Comparison of ENCODE assay signal across 7 cellular contexts in genomic region chr4:173171098-173171497, GRCh38. TPM values are rescaled to one million over a fixed set of nuclear protein-coding genes. Genes with fewer than 3 reads are reported as not detected.
A peak's percentile ranks its signal among the peaks of the same experiment; 100 is the strongest.
DNase-seq lines count a peak whose midpoint lies in the region; ATAC-seq and TF ChIP-seq lines count a peak whose summit lies in the region.

No MANE protein-coding gene starts in this region.

- TSS peak; percentile 39 for BruUV-seq in Calu3 (replicated peaks; lab: Mats Ljungman, UMichigan)

- TF ChIP-seq CTCF in Calu3 (IDR thresholded peaks at IDR 0.05; ENCODE audit: unreplicated experiment) (no peak), WTC11 (IDR thresholded peaks at IDR 0.05) (no peak)

- POLR2A ChIA-PET in WTC11 (lab: Charles Lee) = interaction anchor here (1.9 kb wide), 1 partner anchor 163 kb away, joined by 6 read pairs; the partner anchor contains the start of gene HMGB2

- DNase-seq in Calu3 (no peak), HuH-7 (ENCODE audit: low spot score) (peak; percentile 78), WTC11 (ENCODE audit: low spot score) (no peak), lung microvascular endothelial cell (ENCODE audit: low read depth in 2 of 2) (peak; percentile 26 to 49), middle frontal gyrus (ENCODE audit: extremely low spot score, low spot score) (no peak)
- no peak for DNase-seq in effector CD8-positive, alpha-beta T cell (lab: John Stamatoyannopoulos, UW)
- DNase-seq in activated CD4-positive, alpha-beta T cell treated with anti-CD3 and anti-CD28 coated beads, Interleukin-2, amount 50 U/mL, for 1 hour = no peak

- H3K4me1 Mint-ChIP-seq in Calu3 (ENCODE audit: low read depth, unreplicated experiment) = peaks cover 38% of the 10 kb centered on the region
- peaks cover 75% of the 10 kb centered on the region for H3K4me1 Mint-ChIP-seq in WTC11

- no peaks in the 10 kb centered on the region for H3K9me3 Mint-ChIP-seq in Calu3 (ENCODE audit: low read depth, unreplicated experiment)
- no peaks in the 10 kb centered on the region for H3K9me3 Mint-ChIP-seq in WTC11

- intact Hi-C loops in Calu3 (cut with micrococcal nuclease; ENCODE audit: unreplicated experiment) = loop anchor here (2.0 to 5.0 kb wide), 5 partner anchors 16 to 144 kb away; no protein-coding TSS in a partner anchor

- H3K4me3 Mint-ChIP-seq in Calu3 (ENCODE audit: low read depth, unreplicated experiment) (peak overlapping the region; percentile 61), WTC11 (peak overlapping the region; percentile 90)

- H3K27ac Mint-ChIP-seq in Calu3 (ENCODE audit: unreplicated experiment) = no peak overlapping the region
- H3K27ac Mint-ChIP-seq in WTC11 = no peak overlapping the region; the same call in 1 of the 2 replicates

- ATAC-seq in WTC11 = no peak

- H3K36me3 Mint-ChIP-seq in Calu3 (ENCODE audit: insufficient read depth, unreplicated experiment) (peaks cover 25% of the 10 kb centered on the region), WTC11 (peaks cover 8% of the 10 kb centered on the region)

- H3K27me3 Mint-ChIP-seq in Calu3 (ENCODE audit: unreplicated experiment) = no peaks in the 10 kb centered on the region
- H3K27me3 Mint-ChIP-seq in WTC11 (ENCODE audit: low read depth) = no peaks in the 10 kb centered on the region

- CTCF ChIA-PET in Calu3 (lab: Charles Lee) (interaction anchor here (1.1 kb wide), 1 partner anchor 146 kb away, joined by 3 read pairs; no protein-coding TSS in a partner anchor), WTC11 (lab: Charles Lee) (interaction anchor here (0.9 to 3.9 kb wide), 7 partner anchors 71 to 158 kb away, joined by 3 to 26 read pairs (median 5); no protein-coding TSS in a partner anchor)

TF ChIP-seq in WTC11, 78 proteins besides CTCF, POLR2A, EP300 and RAD21 (continues in another document):
- no peak for TF ChIP-seq PRRX2 (CRISPR knock-in tag; IDR thresholded peaks at IDR 0.05)
- TF ChIP-seq ZNF416 (CRISPR knock-in tag; IDR thresholded peaks at IDR 0.05) = no peak
- no peak for TF ChIP-seq IRF2 (CRISPR knock-in tag; IDR thresholded peaks at IDR 0.05; ENCODE audit: borderline replicate concordance, low read depth)
- no peak for TF ChIP-seq EMX1 (CRISPR knock-in tag; IDR thresholded peaks at IDR 0.05)
- TF ChIP-seq, protein P1, sequence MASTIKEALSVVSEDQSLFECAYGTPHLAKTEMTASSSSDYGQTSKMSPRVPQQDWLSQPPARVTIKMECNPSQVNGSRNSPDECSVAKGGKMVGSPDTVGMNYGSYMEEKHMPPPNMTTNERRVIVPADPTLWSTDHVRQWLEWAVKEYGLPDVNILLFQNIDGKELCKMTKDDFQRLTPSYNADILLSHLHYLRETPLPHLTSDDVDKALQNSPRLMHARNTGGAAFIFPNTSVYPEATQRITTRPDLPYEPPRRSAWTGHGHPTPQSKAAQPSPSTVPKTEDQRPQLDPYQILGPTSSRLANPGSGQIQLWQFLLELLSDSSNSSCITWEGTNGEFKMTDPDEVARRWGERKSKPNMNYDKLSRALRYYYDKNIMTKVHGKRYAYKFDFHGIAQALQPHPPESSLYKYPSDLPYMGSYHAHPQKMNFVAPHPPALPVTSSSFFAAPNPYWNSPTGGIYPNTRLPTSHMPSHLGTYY (CRISPR knock-in tag; IDR thresholded peaks at IDR 0.05) = no peak
- TF ChIP-seq, protein P2, sequence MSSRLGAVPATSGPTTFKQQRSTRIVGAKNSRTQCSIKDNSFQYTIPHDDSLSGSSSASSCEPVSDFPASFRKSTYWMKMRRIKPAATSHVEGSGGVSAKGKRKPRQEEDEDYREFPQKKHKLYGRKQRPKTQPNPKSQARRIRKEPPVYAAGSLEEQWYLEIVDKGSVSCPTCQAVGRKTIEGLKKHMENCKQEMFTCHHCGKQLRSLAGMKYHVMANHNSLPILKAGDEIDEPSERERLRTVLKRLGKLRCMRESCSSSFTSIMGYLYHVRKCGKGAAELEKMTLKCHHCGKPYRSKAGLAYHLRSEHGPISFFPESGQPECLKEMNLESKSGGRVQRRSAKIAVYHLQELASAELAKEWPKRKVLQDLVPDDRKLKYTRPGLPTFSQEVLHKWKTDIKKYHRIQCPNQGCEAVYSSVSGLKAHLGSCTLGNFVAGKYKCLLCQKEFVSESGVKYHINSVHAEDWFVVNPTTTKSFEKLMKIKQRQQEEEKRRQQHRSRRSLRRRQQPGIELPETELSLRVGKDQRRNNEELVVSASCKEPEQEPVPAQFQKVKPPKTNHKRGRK (CRISPR knock-in tag; IDR thresholded peaks at IDR 0.05; ENCODE audit: borderline replicate concordance) = no peak
- no peak for TF ChIP-seq GABPB1 (CRISPR knock-in tag; IDR thresholded peaks at IDR 0.05)
- no peak for TF ChIP-seq JUN (CRISPR knock-in tag; IDR thresholded peaks at IDR 0.05)
- TF ChIP-seq, protein P3, sequence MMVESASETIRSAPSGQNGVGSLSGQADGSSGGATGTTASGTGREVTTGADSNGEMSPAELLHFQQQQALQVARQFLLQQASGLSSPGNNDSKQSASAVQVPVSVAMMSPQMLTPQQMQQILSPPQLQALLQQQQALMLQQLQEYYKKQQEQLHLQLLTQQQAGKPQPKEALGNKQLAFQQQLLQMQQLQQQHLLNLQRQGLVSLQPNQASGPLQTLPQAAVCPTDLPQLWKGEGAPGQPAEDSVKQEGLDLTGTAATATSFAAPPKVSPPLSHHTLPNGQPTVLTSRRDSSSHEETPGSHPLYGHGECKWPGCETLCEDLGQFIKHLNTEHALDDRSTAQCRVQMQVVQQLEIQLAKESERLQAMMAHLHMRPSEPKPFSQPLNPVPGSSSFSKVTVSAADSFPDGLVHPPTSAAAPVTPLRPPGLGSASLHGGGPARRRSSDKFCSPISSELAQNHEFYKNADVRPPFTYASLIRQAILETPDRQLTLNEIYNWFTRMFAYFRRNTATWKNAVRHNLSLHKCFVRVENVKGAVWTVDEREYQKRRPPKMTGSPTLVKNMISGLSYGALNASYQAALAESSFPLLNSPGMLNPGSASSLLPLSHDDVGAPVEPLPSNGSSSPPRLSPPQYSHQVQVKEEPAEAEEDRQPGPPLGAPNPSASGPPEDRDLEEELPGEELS (CRISPR knock-in tag; IDR thresholded peaks at IDR 0.05) = no peak
- TF ChIP-seq SMAD4 (CRISPR knock-in tag; IDR thresholded peaks at IDR 0.05) = no peak
- no peak for TF ChIP-seq ATF3 (CRISPR knock-in tag; conservative IDR thresholded peaks at IDR 0.05)
- TF ChIP-seq NFYB (CRISPR knock-in tag; conservative IDR thresholded peaks at IDR 0.05; ENCODE audit: low read depth) = no peak
- TF ChIP-seq CREM (CRISPR knock-in tag; IDR thresholded peaks at IDR 0.05) = no peak
- TF ChIP-seq ZNF671 (CRISPR knock-in tag; IDR thresholded peaks at IDR 0.05) = no peak
- TF ChIP-seq, protein P4, sequence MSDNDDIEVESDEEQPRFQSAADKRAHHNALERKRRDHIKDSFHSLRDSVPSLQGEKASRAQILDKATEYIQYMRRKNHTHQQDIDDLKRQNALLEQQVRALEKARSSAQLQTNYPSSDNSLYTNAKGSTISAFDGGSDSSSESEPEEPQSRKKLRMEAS (CRISPR knock-in tag; IDR thresholded peaks at IDR 0.05) = no peak
- no peak for TF ChIP-seq STAT6 (CRISPR knock-in tag; conservative IDR thresholded peaks at IDR 0.05; ENCODE audit: low read depth)
- TF ChIP-seq ZMAT4 (CRISPR knock-in tag; IDR thresholded peaks at IDR 0.05) = no peak
- TF ChIP-seq, protein P5, sequence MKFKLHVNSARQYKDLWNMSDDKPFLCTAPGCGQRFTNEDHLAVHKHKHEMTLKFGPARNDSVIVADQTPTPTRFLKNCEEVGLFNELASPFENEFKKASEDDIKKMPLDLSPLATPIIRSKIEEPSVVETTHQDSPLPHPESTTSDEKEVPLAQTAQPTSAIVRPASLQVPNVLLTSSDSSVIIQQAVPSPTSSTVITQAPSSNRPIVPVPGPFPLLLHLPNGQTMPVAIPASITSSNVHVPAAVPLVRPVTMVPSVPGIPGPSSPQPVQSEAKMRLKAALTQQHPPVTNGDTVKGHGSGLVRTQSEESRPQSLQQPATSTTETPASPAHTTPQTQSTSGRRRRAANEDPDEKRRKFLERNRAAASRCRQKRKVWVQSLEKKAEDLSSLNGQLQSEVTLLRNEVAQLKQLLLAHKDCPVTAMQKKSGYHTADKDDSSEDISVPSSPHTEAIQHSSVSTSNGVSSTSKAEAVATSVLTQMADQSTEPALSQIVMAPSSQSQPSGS (CRISPR knock-in tag; IDR thresholded peaks at IDR 0.05; ENCODE audit: borderline replicate concordance, low read depth) = no peak

RNA-seq across cellular contexts. Expression of gene GALNT7, which starts 2.5 kb away (rescaled TPM):
- total RNA-seq in Calu3 (2022) (47.7 and 51.6 TPM in 2 replicates), WTC11 (2021) (79.9 to 86.9 TPM (median 82.8 TPM) in 3 replicates), lung microvascular endothelial cell (14.7 and 22.4 TPM in 2 replicates)

Comparison
In these comparisons a context has a peak if more than half of its experiments do, and no peak if none do; other contexts are left out.
1. DNase-seq: peak in HuH-7 (single experiment) and lung microvascular endothelial cell (2 of 2); none in Calu3 (single experiment), WTC11 (single experiment), middle frontal gyrus (single experiment), effector CD8-positive, alpha-beta T cell (single experiment) and activated CD4-positive, alpha-beta T cell treated with anti-CD3 and anti-CD28 coated beads, Interleukin-2, amount 50 U/mL, for 1 hour (single experiment).